In the genomic region with DNA sequence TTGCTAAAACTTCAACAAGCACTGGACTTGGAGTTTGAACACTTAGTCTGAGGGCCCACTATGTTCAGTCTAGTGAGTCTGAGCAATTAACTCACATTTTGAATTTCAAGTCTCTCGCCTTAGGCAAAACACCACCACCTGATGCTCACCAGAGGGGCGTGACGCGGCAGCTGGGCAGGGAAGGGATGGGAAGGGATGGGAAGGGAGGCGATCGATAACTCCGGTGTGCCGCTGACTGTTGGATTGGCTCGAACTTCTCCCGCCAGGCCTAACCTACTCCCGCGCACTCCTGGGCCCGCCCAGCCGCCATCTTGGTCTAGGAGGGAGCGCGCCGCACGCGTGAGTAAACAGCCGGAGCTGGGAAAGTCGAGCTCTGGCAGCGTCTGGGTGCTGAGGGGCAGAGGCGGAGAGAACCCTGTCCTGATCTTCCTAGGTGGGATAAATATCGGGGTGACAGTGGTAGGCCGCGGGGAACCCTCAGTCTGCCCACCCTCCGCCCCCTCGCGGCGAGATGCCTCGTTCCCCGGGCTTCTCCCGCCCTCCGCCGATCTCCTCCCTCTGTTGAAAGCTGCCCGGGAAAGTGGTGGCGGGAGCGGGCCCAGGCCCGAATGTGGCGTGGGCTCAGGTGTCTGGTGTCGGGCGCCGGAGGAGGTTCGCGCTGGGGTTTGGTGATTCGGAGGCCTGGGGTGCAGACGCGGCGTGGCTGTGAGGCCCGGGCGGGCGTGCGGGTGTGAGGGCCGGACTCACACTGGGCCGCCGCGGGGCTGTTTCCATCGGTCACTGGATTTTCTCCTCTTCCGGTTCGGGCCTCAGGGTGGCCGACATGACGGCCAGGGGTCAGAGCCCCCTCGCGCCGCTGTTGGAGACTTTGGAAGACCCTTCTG, we compare ENCODE assay signal across 8 cellular contexts. TPM values are rescaled to one million over a fixed set of nuclear protein-coding genes. Genes with fewer than 3 reads are reported as not detected.
DNase-seq lines count a peak whose midpoint lies in the region; ATAC-seq lines count a peak whose summit lies in the region.

A gene with protein sequence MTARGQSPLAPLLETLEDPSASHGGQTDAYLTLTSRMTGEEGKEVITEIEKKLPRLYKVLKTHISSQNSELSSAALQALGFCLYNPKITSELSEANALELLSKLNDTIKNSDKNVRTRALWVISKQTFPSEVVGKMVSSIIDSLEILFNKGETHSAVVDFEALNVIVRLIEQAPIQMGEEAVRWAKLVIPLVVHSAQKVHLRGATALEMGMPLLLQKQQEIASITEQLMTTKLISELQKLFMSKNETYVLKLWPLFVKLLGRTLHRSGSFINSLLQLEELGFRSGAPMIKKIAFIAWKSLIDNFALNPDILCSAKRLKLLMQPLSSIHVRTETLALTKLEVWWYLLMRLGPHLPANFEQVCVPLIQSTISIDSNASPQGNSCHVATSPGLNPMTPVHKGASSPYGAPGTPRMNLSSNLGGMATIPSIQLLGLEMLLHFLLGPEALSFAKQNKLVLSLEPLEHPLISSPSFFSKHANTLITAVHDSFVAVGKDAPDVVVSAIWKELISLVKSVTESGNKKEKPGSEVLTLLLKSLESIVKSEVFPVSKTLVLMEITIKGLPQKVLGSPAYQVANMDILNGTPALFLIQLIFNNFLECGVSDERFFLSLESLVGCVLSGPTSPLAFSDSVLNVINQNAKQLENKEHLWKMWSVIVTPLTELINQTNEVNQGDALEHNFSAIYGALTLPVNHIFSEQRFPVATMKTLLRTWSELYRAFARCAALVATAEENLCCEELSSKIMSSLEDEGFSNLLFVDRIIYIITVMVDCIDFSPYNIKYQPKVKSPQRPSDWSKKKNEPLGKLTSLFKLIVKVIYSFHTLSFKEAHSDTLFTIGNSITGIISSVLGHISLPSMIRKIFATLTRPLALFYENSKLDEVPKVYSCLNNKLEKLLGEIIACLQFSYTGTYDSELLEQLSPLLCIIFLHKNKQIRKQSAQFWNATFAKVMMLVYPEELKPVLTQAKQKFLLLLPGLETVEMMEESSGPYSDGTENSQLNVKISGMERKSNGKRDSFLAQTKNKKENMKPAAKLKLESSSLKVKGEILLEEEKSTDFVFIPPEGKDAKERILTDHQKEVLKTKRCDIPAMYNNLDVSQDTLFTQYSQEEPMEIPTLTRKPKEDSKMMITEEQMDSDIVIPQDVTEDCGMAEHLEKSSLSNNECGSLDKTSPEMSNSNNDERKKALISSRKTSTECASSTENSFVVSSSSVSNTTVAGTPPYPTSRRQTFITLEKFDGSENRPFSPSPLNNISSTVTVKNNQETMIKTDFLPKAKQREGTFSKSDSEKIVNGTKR (N-terminal part only) (plus strand): TSS at position 302 of the 884 bp plus-strand sequence. CDS start 522 bp downstream, at position 824.

- peak; percentile 94 for ATAC-seq in GM21526 (IDR thresholded peaks at IDR 0.05; ENCODE audit: low FRiP score, unreplicated experiment)

- H3K27ac ChIP-seq in epithelial cell of prostate = peak within 1 kb of the TSS; percentile 79

- DNase-seq in DMS153 (lab: John Stamatoyannopoulos, UW) (peak; percentile 84), HuH-7.5 (ENCODE audit: low spot score) (peak; percentile 87), OCI-M1 (lab: John Stamatoyannopoulos, UW) (peak; percentile 95), activated T-cell treated with anti-CD3 and anti-CD28 coated beads for 24 hours (ENCODE audit: low read depth) (peak; percentile 74), epithelial cell of prostate (ENCODE audit: low read depth, low spot score) (peak; percentile 70), mucosa of gallbladder (ENCODE audit: low spot score) (peak; percentile 86)
- DNase-seq in stimulated activated CD8-positive, alpha-beta memory T cell treated with anti-CD3 and anti-CD28 coated beads, Interleukin-4, amount 100 ng/mL, for 4 hours (ENCODE audit: low read depth in 2 of 2, low spot score in 1 of 2) = peak; percentile 57

RNA-seq across cellular contexts. Expression of the gene that starts here (rescaled TPM):
- 26.1 TPM for total RNA-seq in mucosa of gallbladder

Comparison
In these comparisons a context has a peak if more than half of its experiments do, and no peak if none do; other contexts are left out.
1. Peak in every context shown above with its lines: DNase-seq, ATAC-seq and H3K27ac ChIP-seq.